28 cellular contexts compared by ENCODE assay signal in the genomic region with DNA sequence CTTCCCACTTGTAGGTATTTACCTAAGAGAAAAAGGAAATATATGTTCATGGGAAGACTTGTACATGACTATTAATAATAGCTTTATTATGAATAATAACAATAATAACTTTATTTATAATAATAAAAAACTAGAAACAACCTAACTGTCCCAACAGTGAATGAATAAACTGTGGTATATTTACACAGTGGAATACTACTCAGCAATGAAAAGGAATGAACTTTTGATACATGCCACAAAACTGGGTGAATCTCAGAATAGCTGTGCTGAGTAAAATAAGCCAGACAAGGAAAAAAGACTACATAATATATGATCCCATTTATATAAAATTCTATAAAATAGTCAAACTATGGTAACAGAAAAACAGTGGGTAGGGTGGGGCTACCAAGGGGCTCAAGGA.
"Had no signal": no experiment of that assay in that cellular context is flagged by ENCODE, and none has a peak within 500 bp of the region (broad histone marks: within the 10 kb centered on the region; RNA-seq: fewer than 3 reads in every experiment).

No MANE protein-coding gene starts in this region.

- ATAC-seq: effector memory CD8-positive, alpha-beta T cell; esophagus mucosa; foreskin keratinocyte; gastrocnemius medialis; heart left ventricle; heart right ventricle had no signal

- H2AFZ ChIP-seq: hepatocyte had no signal

- H3K36me3 ChIP-seq: colonic mucosa had no signal

- H3K4me3 ChIP-seq: colonic mucosa, coronary artery, dorsolateral prefrontal cortex, esophagus muscularis mucosa, esophagus squamous epithelium, gastrocnemius medialis, heart left ventricle, heart right ventricle, hepatocyte had no signal

- H3K27me3 ChIP-seq: colonic mucosa, dorsolateral prefrontal cortex, esophagus muscularis mucosa, esophagus squamous epithelium, foreskin keratinocyte, gastrocnemius medialis, heart left ventricle, heart right ventricle, hepatocyte had no signal

- FAIRE-seq: endometrium, endothelial cell of umbilical vein, frontal cortex had no signal

- H3K79me2 ChIP-seq: hepatocyte had no signal

- H3K27ac ChIP-seq: colonic mucosa, coronary artery, dorsolateral prefrontal cortex, epithelial cell of prostate, esophagus muscularis mucosa, esophagus squamous epithelium, foreskin keratinocyte, gastrocnemius medialis, heart left ventricle, heart right ventricle, hepatocyte had no signal

- DNase-seq: colonic mucosa; cortex of kidney; dermis blood vessel endothelial cell; dorsolateral prefrontal cortex; effector CD4-positive, alpha-beta T cell; effector CD8-positive, alpha-beta T cell; effector memory CD4-positive, alpha-beta T cell; effector memory CD8-positive, alpha-beta T cell; endodermal cell; erythroblast; esophagus squamous epithelium; foreskin fibroblast; foreskin keratinocyte; foreskin melanocyte; gastrocnemius medialis; glutamatergic neuron; head of caudate nucleus; heart left ventricle; heart right ventricle; hippocampal formation had no signal

- H3K4me1 ChIP-seq: colonic mucosa, esophagus muscularis mucosa, esophagus squamous epithelium, foreskin keratinocyte, gastrocnemius medialis, heart left ventricle, heart right ventricle had no signal

- H3K4me2 ChIP-seq: hepatocyte had no signal

- H3K9me3 ChIP-seq: colonic mucosa, esophagus muscularis mucosa, esophagus squamous epithelium, gastrocnemius medialis had no signal
